In the genomic region with DNA sequence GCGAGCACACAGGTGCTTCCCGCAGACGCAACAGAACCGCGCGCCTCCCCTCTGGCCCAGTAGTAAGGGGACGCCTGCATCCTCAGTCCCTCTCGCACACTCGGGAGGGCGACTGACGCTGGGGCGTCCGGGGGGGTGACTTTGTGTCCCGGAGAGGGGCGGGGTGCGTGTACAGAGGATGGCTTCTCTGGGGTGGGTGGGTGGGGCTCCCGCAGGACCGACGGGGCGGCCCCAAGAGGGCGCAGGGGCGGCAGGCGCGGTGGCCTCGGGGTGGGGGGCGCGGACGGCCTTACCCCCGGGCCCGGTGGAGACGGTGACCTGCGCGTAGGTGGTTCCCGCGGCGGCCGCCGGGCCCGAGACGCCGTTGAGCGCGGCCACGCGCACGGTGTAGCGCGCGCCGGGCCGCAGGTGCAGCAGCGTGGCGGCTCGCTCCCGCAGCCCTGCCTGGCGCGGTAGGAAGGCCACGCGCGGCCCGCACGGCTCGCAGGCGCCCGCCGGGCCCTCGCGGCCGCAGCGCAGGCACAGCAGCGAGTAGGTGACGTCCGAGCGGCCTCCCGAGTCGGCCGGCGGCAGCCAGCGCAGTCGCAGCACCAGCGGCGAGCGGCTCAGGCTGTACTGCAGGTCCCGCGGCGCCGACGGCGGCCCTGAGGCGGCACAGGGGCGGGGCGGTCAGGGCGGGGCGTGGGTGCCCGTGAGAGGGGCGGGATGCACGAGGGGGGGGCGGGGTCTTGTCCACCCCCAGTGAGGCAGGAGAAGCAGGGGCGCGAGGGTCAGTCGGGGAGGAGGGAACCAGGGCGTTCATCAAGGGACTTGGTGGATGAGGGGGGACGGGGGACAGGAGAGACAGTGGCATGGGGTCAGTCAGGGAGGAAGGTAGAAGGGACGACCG, we compare ENCODE assay signal across 1 cellular context.
TF ChIP-seq lines count a peak whose summit lies in the region.

No MANE protein-coding gene starts in this region.

TF ChIP-seq in HCT116, 20 proteins besides CTCF, POLR2A, EP300 and RAD21 (continued from another document):
- no peak for TF ChIP-seq ZNF274 (IDR thresholded peaks at IDR 0.05; ENCODE audit: low read depth, low read length)
- TF ChIP-seq, protein P1, sequence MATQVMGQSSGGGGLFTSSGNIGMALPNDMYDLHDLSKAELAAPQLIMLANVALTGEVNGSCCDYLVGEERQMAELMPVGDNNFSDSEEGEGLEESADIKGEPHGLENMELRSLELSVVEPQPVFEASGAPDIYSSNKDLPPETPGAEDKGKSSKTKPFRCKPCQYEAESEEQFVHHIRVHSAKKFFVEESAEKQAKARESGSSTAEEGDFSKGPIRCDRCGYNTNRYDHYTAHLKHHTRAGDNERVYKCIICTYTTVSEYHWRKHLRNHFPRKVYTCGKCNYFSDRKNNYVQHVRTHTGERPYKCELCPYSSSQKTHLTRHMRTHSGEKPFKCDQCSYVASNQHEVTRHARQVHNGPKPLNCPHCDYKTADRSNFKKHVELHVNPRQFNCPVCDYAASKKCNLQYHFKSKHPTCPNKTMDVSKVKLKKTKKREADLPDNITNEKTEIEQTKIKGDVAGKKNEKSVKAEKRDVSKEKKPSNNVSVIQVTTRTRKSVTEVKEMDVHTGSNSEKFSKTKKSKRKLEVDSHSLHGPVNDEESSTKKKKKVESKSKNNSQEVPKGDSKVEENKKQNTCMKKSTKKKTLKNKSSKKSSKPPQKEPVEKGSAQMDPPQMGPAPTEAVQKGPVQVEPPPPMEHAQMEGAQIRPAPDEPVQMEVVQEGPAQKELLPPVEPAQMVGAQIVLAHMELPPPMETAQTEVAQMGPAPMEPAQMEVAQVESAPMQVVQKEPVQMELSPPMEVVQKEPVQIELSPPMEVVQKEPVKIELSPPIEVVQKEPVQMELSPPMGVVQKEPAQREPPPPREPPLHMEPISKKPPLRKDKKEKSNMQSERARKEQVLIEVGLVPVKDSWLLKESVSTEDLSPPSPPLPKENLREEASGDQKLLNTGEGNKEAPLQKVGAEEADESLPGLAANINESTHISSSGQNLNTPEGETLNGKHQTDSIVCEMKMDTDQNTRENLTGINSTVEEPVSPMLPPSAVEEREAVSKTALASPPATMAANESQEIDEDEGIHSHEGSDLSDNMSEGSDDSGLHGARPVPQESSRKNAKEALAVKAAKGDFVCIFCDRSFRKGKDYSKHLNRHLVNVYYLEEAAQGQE (IDR thresholded peaks at IDR 0.05; ENCODE audit: low read depth) = no peak
- TF ChIP-seq CEBPB (IDR thresholded peaks at IDR 0.05; ENCODE audit: low read depth) = no peak
- TF ChIP-seq EZH2 (IDR thresholded peaks at IDR 0.05) = no peak
- no peak for TF ChIP-seq YY1 (IDR thresholded peaks at IDR 0.05; ENCODE audit: extremely low read depth, insufficient replicate concordance, low read depth, low read length)
- TF ChIP-seq, protein P2, sequence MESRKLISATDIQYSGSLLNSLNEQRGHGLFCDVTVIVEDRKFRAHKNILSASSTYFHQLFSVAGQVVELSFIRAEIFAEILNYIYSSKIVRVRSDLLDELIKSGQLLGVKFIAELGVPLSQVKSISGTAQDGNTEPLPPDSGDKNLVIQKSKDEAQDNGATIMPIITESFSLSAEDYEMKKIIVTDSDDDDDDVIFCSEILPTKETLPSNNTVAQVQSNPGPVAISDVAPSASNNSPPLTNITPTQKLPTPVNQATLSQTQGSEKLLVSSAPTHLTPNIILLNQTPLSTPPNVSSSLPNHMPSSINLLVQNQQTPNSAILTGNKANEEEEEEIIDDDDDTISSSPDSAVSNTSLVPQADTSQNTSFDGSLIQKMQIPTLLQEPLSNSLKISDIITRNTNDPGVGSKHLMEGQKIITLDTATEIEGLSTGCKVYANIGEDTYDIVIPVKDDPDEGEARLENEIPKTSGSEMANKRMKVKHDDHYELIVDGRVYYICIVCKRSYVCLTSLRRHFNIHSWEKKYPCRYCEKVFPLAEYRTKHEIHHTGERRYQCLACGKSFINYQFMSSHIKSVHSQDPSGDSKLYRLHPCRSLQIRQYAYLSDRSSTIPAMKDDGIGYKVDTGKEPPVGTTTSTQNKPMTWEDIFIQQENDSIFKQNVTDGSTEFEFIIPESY (IDR thresholded peaks at IDR 0.05; ENCODE audit: extremely low read depth, insufficient replicate concordance, low read length) = no peak
